ENCODE assay signal across 8 cellular contexts in genomic region chr19:43504426-43505185, GRCh38. TPM values are rescaled to one million over a fixed set of nuclear protein-coding genes. Genes with fewer than 3 reads are reported as not detected.
DNase-seq lines count a peak whose midpoint lies in the region; ATAC-seq and TF ChIP-seq lines count a peak whose summit lies in the region.

PHLDB3 (minus strand) TSS chr19:43504746; CDS start chr19:43504118, 628 bp downstream.

- H3K27ac Mint-ChIP-seq in T-helper 2 cell treated with Interferon-gamma antibody and Interleukin-4, amounts not matched to agents 5 μg/mL and 100 μg/mL, for 36 hours: peak within 1 kb of the TSS; percentile 98

- H3K4ac ChIP-seq in mesendoderm (ENCODE audit: low read depth, low read length): no peak within 1 kb of the TSS

- no peak within 1 kb of the TSS for H2BK120ac ChIP-seq in mesendoderm (ENCODE audit: low read depth, low read length)

- H2BK5ac ChIP-seq in mesendoderm (ENCODE audit: low read length): no peak within 1 kb of the TSS

- H3K4me3 ChIP-seq in BE2C (ENCODE audit: low read depth, low read length) (peak within 1 kb of the TSS; percentile 83), dorsolateral prefrontal cortex (peak within 1 kb of the TSS; percentile 60 to 99 (median 82)), mesendoderm (ENCODE audit: low read length) (peak within 1 kb of the TSS; percentile 68), stomach (peak within 1 kb of the TSS; percentile 75 to 82 (median 77))

- H3K27me3 Mint-ChIP-seq in T-helper 2 cell treated with Interferon-gamma antibody and Interleukin-4, amounts not matched to agents 5 μg/mL and 100 μg/mL, for 36 hours (ENCODE audit: low read depth): no peaks in the 10 kb centered on the region

- no peak for TF ChIP-seq CTCF in BE2C (IDR thresholded peaks at IDR 0.05; ENCODE audit: low read depth, low read length)
- peak in 5 of 56 donors; percentile 0 to 23 (median 2) for TF ChIP-seq CTCF in dorsolateral prefrontal cortex (IDR thresholded peaks at IDR 0.05 in 54 of 56, conservative IDR thresholded peaks at IDR 0.05 in 2 of 56; ENCODE audit: low read depth in 1 of 56, partially characterized antibody in 56 of 56)
- no peak for TF ChIP-seq CTCF in stomach (IDR thresholded peaks at IDR 0.05)

- H3K27me3 ChIP-seq in BE2C (no peaks in the 10 kb centered on the region), dorsolateral prefrontal cortex (no peaks in the 10 kb centered on the region), mesendoderm (ENCODE audit: insufficient read depth, low read length, poor library complexity) (peaks cover 4% of the 10 kb centered on the region), stomach (no peaks in the 10 kb centered on the region)

- H3K27ac ChIP-seq in dorsolateral prefrontal cortex (peak within 1 kb of the TSS in 58 of 59 donors; percentile 14 to 94 (median 78)), mesendoderm (ENCODE audit: low read depth, low read length) (no peak within 1 kb of the TSS), stomach (peak within 1 kb of the TSS; percentile 83 to 90 (median 89))

- no peak for TF ChIP-seq POLR2A in stomach (IDR thresholded peaks at IDR 0.05)

- H3K9me3 ChIP-seq in BE2C (no peaks in the 10 kb centered on the region), stomach (no peaks in the 10 kb centered on the region)

- peak within 1 kb of the TSS; percentile 43 for H4K8ac ChIP-seq in mesendoderm (ENCODE audit: low read depth, low read length)

- no peaks in the 10 kb centered on the region for H3K4me1 ChIP-seq in BE2C
- peaks cover 2% of the 10 kb centered on the region for H3K4me1 ChIP-seq in mesendoderm (ENCODE audit: control insufficient read depth, low read depth, low read length)
- peaks cover 12 to 37% (median 27%) of the 10 kb centered on the region in 4 donors for H3K4me1 ChIP-seq in stomach

- ATAC-seq in GM19438 (IDR thresholded peaks at IDR 0.05; ENCODE audit: low read depth, unreplicated experiment) (peak; percentile 11), GM19328 (IDR thresholded peaks at IDR 0.05; ENCODE audit: unreplicated experiment) (no peak)

- H3K4me2 ChIP-seq in mesendoderm (ENCODE audit: low read length): peak within 1 kb of the TSS; percentile 92

- peaks cover 24% of the 10 kb centered on the region for H3K36me3 Mint-ChIP-seq in T-helper 2 cell treated with Interferon-gamma antibody and Interleukin-4, amounts not matched to agents 5 μg/mL and 100 μg/mL, for 36 hours (ENCODE audit: low read depth)

- peak within 1 kb of the TSS; percentile 87 for H3K4me3 Mint-ChIP-seq in T-helper 2 cell treated with Interferon-gamma antibody and Interleukin-4, amounts not matched to agents 5 μg/mL and 100 μg/mL, for 36 hours

- no peak within 1 kb of the TSS for H2AK5ac ChIP-seq in mesendoderm (ENCODE audit: low read length)

- no peak within 1 kb of the TSS for H2BK15ac ChIP-seq in mesendoderm (replicated peaks; ENCODE audit: low read depth)

- no peaks in the 10 kb centered on the region for H3K79me2 ChIP-seq in mesendoderm (ENCODE audit: control insufficient read depth, insufficient read depth, low read length)

- peak; percentile 34 for DNase-seq in BE2C
- peak; percentile 72 for DNase-seq in HT-29 (ENCODE audit: low spot score)
- no peak for DNase-seq in T-helper 2 cell treated with Interferon-gamma antibody and Interleukin-4, amounts not matched to agents 5 μg/mL and 100 μg/mL, for 36 hours (ENCODE audit: low spot score)
- DNase-seq in dorsolateral prefrontal cortex: peak in 3 of 10 donors; percentile 11 to 56 (median 12)
- peak; percentile 36 for DNase-seq in mesendoderm
- DNase-seq in stomach: peak; percentile 50

- no peak within 1 kb of the TSS for H3K18ac ChIP-seq in mesendoderm (ENCODE audit: low read length)

- no peak within 1 kb of the TSS for H4K5ac ChIP-seq in mesendoderm (ENCODE audit: low read length)

- peak within 1 kb of the TSS; percentile 79 for H3K9ac ChIP-seq in mesendoderm (ENCODE audit: low read length)

- no CpG with 5 or more reads among the region's 42 CpGs for whole genome bisulfite sequencing in mesendoderm (ENCODE audit: extremely low coverage, insufficient coverage, low lambda C conversion rate)
- WGBS in stomach, 5 donors: 2 to 5% (median 3%) methylated on average over 14 to 42 of the region's 42 CpGs

- H3K23ac ChIP-seq in mesendoderm (ENCODE audit: low read length): peak within 1 kb of the TSS; percentile 45

- no peaks in the 10 kb centered on the region for H3K36me3 ChIP-seq in BE2C
- no peaks in the 10 kb centered on the region for H3K36me3 ChIP-seq in mesendoderm (ENCODE audit: control insufficient read depth, insufficient read depth, low read length)
- H3K36me3 ChIP-seq in stomach: peaks cover 8 to 36% (median 28%) of the 10 kb centered on the region in 4 donors

- TF ChIP-seq EP300 in stomach (IDR thresholded peaks at IDR 0.05): no peak

- H3K4me1 Mint-ChIP-seq in T-helper 2 cell treated with Interferon-gamma antibody and Interleukin-4, amounts not matched to agents 5 μg/mL and 100 μg/mL, for 36 hours (ENCODE audit: low read depth): peaks cover 27% of the 10 kb centered on the region

- intact Hi-C loops in dorsolateral prefrontal cortex (cut with DNase I) (loop anchor here (5.0 kb wide), 2 partner anchors 37 to 57 kb away; partner anchors contain the start of gene LYPD3 (in 1 of the 2)), stomach (cut with DNase I; ENCODE audit: low total_unique reads) (no loop called here)

- no peaks in the 10 kb centered on the region for H3K9me3 Mint-ChIP-seq in T-helper 2 cell treated with Interferon-gamma antibody and Interleukin-4, amounts not matched to agents 5 μg/mL and 100 μg/mL, for 36 hours

- no peaks in the 10 kb centered on the region for H3K79me1 ChIP-seq in mesendoderm (ENCODE audit: low read length)

- peak within 1 kb of the TSS; percentile 91 for H3K56ac ChIP-seq in mesendoderm (ENCODE audit: low read length)

RNA-seq across cellular contexts. Expression of gene PHLDB3, which starts in this region (rescaled TPM):
- 8.1 TPM for polyA plus RNA-seq in BE2C (2012; ENCODE audit: insufficient read depth, insufficient read length, low read depth)
- total RNA-seq in HT-29 (2014; rRNA removed; shearing (Covaris generic)): 45.7 and 52.4 TPM in 2 replicates
- 10 to 100 TPM in 65 of 120 experiments, 1 to 10 TPM in 55; 4.6 to 20.8 (median 10.2) TPM for total RNA-seq in dorsolateral prefrontal cortex
- 2.3 TPM for polyA plus RNA-seq in mesendoderm (2013, experiment 1 of 2)
- 2.3 TPM for polyA plus RNA-seq in mesendoderm (2013, experiment 2 of 2)
- 10 to 100 TPM in 1 of 5 donors, 1 to 10 TPM in 3, not detected in 1; 2.0 to 55.3 (median 8.5) TPM for total RNA-seq in stomach
- 10 to 100 TPM in 2 of 3 donors, 1 to 10 TPM in 1; 9.5 to 24.9 (median 13.9) TPM for polyA plus RNA-seq in stomach
